In the genomic region with DNA sequence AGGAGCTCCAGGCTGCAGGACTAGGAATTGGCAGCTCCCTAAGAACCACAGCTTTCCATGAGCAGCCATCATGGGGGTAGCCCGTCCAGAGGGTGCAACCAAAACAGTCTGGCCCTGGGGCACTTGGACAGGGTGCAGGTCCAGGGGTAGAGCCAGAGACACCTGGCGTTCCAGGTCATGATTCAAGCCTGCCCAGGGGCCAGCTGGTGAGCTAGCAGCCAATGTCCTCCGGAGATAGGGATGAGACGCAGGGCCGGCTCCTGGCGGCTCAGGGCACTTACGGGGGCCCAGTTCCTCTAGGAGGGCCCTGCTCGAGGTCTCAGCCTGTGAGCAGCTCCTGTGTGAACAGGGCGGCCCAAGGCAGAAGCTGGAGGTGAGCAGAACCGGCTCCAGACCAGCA, we compare ENCODE assay signal across 23 cellular contexts. TPM values are rescaled to one million over a fixed set of nuclear protein-coding genes. Genes with fewer than 3 reads are reported as not detected.
DNase-seq lines count a peak whose midpoint lies in the region; ATAC-seq and TF ChIP-seq lines count a peak whose summit lies in the region.
"Had no signal": no experiment of that assay in that cellular context is flagged by ENCODE, and none has a peak within 500 bp of the region (broad histone marks: within the 10 kb centered on the region; RNA-seq: fewer than 3 reads in every experiment).

No MANE protein-coding gene starts in this region.

- H4K91ac ChIP-seq in mesenchymal stem cell (ENCODE audit: low read length): peak overlapping the region; percentile 11

- no peak for TF ChIP-seq CTCF in body of pancreas (IDR thresholded peaks at IDR 0.05)

- H3K4me1 ChIP-seq in HUES48 (ENCODE audit: control insufficient read depth, insufficient read depth, low read length): peaks cover 35% of the 10 kb centered on the region
- peaks cover 85% of the 10 kb centered on the region for H3K4me1 ChIP-seq in body of pancreas
- H3K4me1 ChIP-seq in mesenchymal stem cell (ENCODE audit: control insufficient read depth, insufficient read depth, low read depth, low read length): peaks cover 86% of the 10 kb centered on the region
- peaks cover 84% of the 10 kb centered on the region for H3K4me1 ChIP-seq in stomach smooth muscle (ENCODE audit: control insufficient read depth, insufficient read depth, low read length)

- no peak overlapping the region for H4K8ac ChIP-seq in mesenchymal stem cell (ENCODE audit: low read length)

- peaks cover 40% of the 10 kb centered on the region for H3K36me3 Mint-ChIP-seq in stimulated activated effector memory CD8-positive, alpha-beta T cell treated with anti-CD3 and anti-CD28 coated beads, Interleukin-12 subunit alpha, Interleukin-12 subunit beta, amount 100 ng/mL, for 72 hours

- H3K23ac ChIP-seq in mesenchymal stem cell (ENCODE audit: low read length in 2 of 2): no peak overlapping the region

- H3K36me3 ChIP-seq in HUES48 (ENCODE audit: control insufficient read depth, insufficient read depth, low read length): no peaks in the 10 kb centered on the region
- no peaks in the 10 kb centered on the region for H3K36me3 ChIP-seq in body of pancreas (replicated peaks in 1 of 2; ENCODE audit: insufficient read depth in 1 of 2, low read depth in 2 of 2)
- peaks cover 11 to 40% of the 10 kb centered on the region in 2 experiments for H3K36me3 ChIP-seq in mesenchymal stem cell (ENCODE audit: control insufficient read depth in 1 of 2, insufficient read depth in 2 of 2, low read depth in 1 of 2, low read length in 2 of 2)
- H3K36me3 ChIP-seq in stomach smooth muscle (ENCODE audit: control insufficient read depth in 2 of 2, insufficient read depth in 2 of 2, low read length in 2 of 2): peaks cover 0 to 3% of the 10 kb centered on the region in 2 donors

- H2AK5ac ChIP-seq in mesenchymal stem cell (ENCODE audit: low read length, severe bottlenecking): no peak overlapping the region

- no peak for TF ChIP-seq POLR2A in body of pancreas (IDR thresholded peaks at IDR 0.05)

- H3K27ac ChIP-seq in HUES48 (ENCODE audit: low read depth, low read length): peak overlapping the region; percentile 75
- peak overlapping the region; percentile 50 to 78 (median 77) for H3K27ac ChIP-seq in body of pancreas
- no peak overlapping the region for H3K27ac ChIP-seq in mesenchymal stem cell (ENCODE audit: low read length, poor library complexity, severe bottlenecking)
- H3K27ac ChIP-seq in stomach smooth muscle (ENCODE audit: low read length): peak overlapping the region; percentile 69
- H3K27ac ChIP-seq: GM23248, SK-N-MC, testis had no signal

- H3K27me3 ChIP-seq in HUES48 (ENCODE audit: control insufficient read depth, insufficient read depth, low read length) (no peaks in the 10 kb centered on the region), body of pancreas (no peaks in the 10 kb centered on the region), mesenchymal stem cell (ENCODE audit: control insufficient read depth in 1 of 2, insufficient read depth in 1 of 2, low read length in 2 of 2) (no peaks in the 10 kb centered on the region), stomach smooth muscle (ENCODE audit: control insufficient read depth in 1 of 2, insufficient read depth in 2 of 2, low read length in 2 of 2) (no peaks in the 10 kb centered on the region)
- H3K27me3 ChIP-seq: testis had no signal

- no peak overlapping the region for H3K4ac ChIP-seq in mesenchymal stem cell (ENCODE audit: low read depth in 1 of 2, low read length in 2 of 2)

- H3K4me2 ChIP-seq in mesenchymal stem cell (ENCODE audit: low read length, poor library complexity, severe bottlenecking): no peak overlapping the region

- no peaks in the 10 kb centered on the region for H3K9me3 Mint-ChIP-seq in stimulated activated effector memory CD8-positive, alpha-beta T cell treated with anti-CD3 and anti-CD28 coated beads, Interleukin-12 subunit alpha, Interleukin-12 subunit beta, amount 100 ng/mL, for 72 hours
- H3K9me3 Mint-ChIP-seq: activated CD4-positive, alpha-beta memory T cell treated with anti-CD3 and anti-CD28 coated beads, Interleukin-2, amount 10 ng/mL, durations not matched to agents 7 days and 5 days; activated naive CD4-positive, alpha-beta T cell treated with anti-CD3 and anti-CD28 coated beads for 36 hours; T-helper 2 cell treated with Interferon-gamma antibody and Interleukin-4, amounts not matched to agents 5 μg/mL and 100 μg/mL, for 36 hours had no signal

- H2BK120ac ChIP-seq in mesenchymal stem cell (ENCODE audit: low read depth, low read length): no peak overlapping the region

- DNase-seq in body of pancreas (no peak), mesenchymal stem cell (no peak), NCI-H226 (no peak)
- DNase-seq in activated CD8-positive, alpha-beta memory T cell treated with anti-CD3 and anti-CD28 coated beads, Interleukin-2, amount 50 U/mL, for 48 hours: no peak
- no peak for DNase-seq in stimulated activated effector memory CD8-positive, alpha-beta T cell treated with anti-CD3 and anti-CD28 coated beads, Interleukin-12 subunit alpha, Interleukin-12 subunit beta, amount 100 ng/mL, for 72 hours (ENCODE audit: low spot score in 2 of 2)
- DNase-seq in stimulated activated CD4-positive, alpha-beta T cell treated with anti-CD3 and anti-CD28 coated beads, Interleukin-2, amount 100 ng/mL, for 48 hours: no peak
- DNase-seq: activated CD4-positive, alpha-beta memory T cell treated with anti-CD3 and anti-CD28 coated beads, Interleukin-2, amount 10 ng/mL, durations not matched to agents 7 days and 5 days; activated CD4-positive, CD25-positive, alpha-beta regulatory T cell; activated naive CD4-positive, alpha-beta T cell treated with anti-CD3 and anti-CD28 coated beads for 36 hours; activated T-cell treated with anti-CD3 and anti-CD28 coated beads, Interleukin-2, amount 50 U/mL, for 1 hour; cerebellar nuclear complex; effector memory CD4-positive, alpha-beta T cell; GM23248; head of caudate nucleus; NCI-H146; NCI-H2171 treated with DMSO at 0.1 percent for 48 hours; NCI-H82; testis had no signal

- peaks cover 63% of the 10 kb centered on the region for H3K4me1 Mint-ChIP-seq in stimulated activated effector memory CD8-positive, alpha-beta T cell treated with anti-CD3 and anti-CD28 coated beads, Interleukin-12 subunit alpha, Interleukin-12 subunit beta, amount 100 ng/mL, for 72 hours

- intact Hi-C loops in body of pancreas (cut with DNase I): no loop called here

- H3K9me3 ChIP-seq in HUES48 (ENCODE audit: control insufficient read depth, insufficient read depth, low read length) (no peaks in the 10 kb centered on the region), body of pancreas (no peaks in the 10 kb centered on the region), mesenchymal stem cell (ENCODE audit: control insufficient read depth, low read length) (no peaks in the 10 kb centered on the region), stomach smooth muscle (ENCODE audit: control insufficient read depth in 2 of 2, low read length in 2 of 2) (no peaks in the 10 kb centered on the region)
- H3K9me3 ChIP-seq: testis had no signal

- ATAC-seq in body of pancreas: no peak
- ATAC-seq in stimulated activated effector memory CD8-positive, alpha-beta T cell treated with anti-CD3 and anti-CD28 coated beads, Interleukin-12 subunit alpha, Interleukin-12 subunit beta, amount 100 ng/mL, for 72 hours: no peak

- H3K27ac Mint-ChIP-seq in stimulated activated effector memory CD8-positive, alpha-beta T cell treated with anti-CD3 and anti-CD28 coated beads, Interleukin-12 subunit alpha, Interleukin-12 subunit beta, amount 100 ng/mL, for 72 hours: no peak overlapping the region
- H3K27ac Mint-ChIP-seq: activated CD4-positive, alpha-beta memory T cell treated with anti-CD3 and anti-CD28 coated beads, Interleukin-2, amount 10 ng/mL, durations not matched to agents 7 days and 5 days; activated naive CD4-positive, alpha-beta T cell treated with anti-CD3 and anti-CD28 coated beads for 36 hours; T-helper 2 cell treated with Interferon-gamma antibody and Interleukin-4, amounts not matched to agents 5 μg/mL and 100 μg/mL, for 36 hours had no signal

- H2BK12ac ChIP-seq in mesenchymal stem cell (ENCODE audit: low read length in 2 of 2): no peak overlapping the region

- no peak overlapping the region for H3K4me3 Mint-ChIP-seq in stimulated activated effector memory CD8-positive, alpha-beta T cell treated with anti-CD3 and anti-CD28 coated beads, Interleukin-12 subunit alpha, Interleukin-12 subunit beta, amount 100 ng/mL, for 72 hours
- H3K4me3 Mint-ChIP-seq: activated CD4-positive, alpha-beta memory T cell treated with anti-CD3 and anti-CD28 coated beads, Interleukin-2, amount 10 ng/mL, durations not matched to agents 7 days and 5 days; activated naive CD4-positive, alpha-beta T cell treated with anti-CD3 and anti-CD28 coated beads for 36 hours; T-helper 2 cell treated with Interferon-gamma antibody and Interleukin-4, amounts not matched to agents 5 μg/mL and 100 μg/mL, for 36 hours had no signal

- peaks cover 39% of the 10 kb centered on the region for H3K79me1 ChIP-seq in mesenchymal stem cell (replicated peaks; ENCODE audit: low read length, poor library complexity, severe bottlenecking)

- H3K4me3 ChIP-seq in HUES48 (ENCODE audit: low read depth, low read length) (no peak overlapping the region), body of pancreas (no peak overlapping the region), mesenchymal stem cell (ENCODE audit: insufficient read depth in 1 of 2, low read depth in 1 of 2, low read length in 2 of 2) (no peak overlapping the region), stomach smooth muscle (ENCODE audit: low read length in 2 of 2) (no peak overlapping the region)
- H3K4me3 ChIP-seq: GM23248, SK-N-MC, testis had no signal

- H2BK15ac ChIP-seq in mesenchymal stem cell (ENCODE audit: low read depth, poor library complexity, severe bottlenecking): no peak overlapping the region

- H3K9ac ChIP-seq in HUES48 (ENCODE audit: low read depth, low read length): no peak overlapping the region
- H3K9ac ChIP-seq in mesenchymal stem cell (ENCODE audit: low read length): no peak overlapping the region
- H3K9ac ChIP-seq in stomach smooth muscle (ENCODE audit: low read length in 2 of 2): peak overlapping the region in 1 of 2 donors; percentile 13
- H3K9ac ChIP-seq: GM23248 had no signal

- H3K18ac ChIP-seq in mesenchymal stem cell (ENCODE audit: low read depth in 1 of 2, low read length in 2 of 2): no peak overlapping the region

- no peak overlapping the region for H2AFZ ChIP-seq in mesenchymal stem cell (ENCODE audit: low read depth, low read length)
- H2AFZ ChIP-seq: GM23248 had no signal

- H3K14ac ChIP-seq in mesenchymal stem cell (ENCODE audit: low read length in 2 of 2): no peak overlapping the region

- 73 to 78% methylated on average over 6 to 10 of the region's 10 CpGs for WGBS in body of pancreas, 2 donors
- WGBS in mesenchymal stem cell: 84% methylated on average over 10 of the region's 10 CpGs

- no peak overlapping the region for H2BK5ac ChIP-seq in mesenchymal stem cell (ENCODE audit: low read depth, low read length, poor library complexity, severe bottlenecking)

RNA-seq across cellular contexts. Expression of gene PIEZO1, which starts 22.1 kb away (rescaled TPM):
- 100 to 1,000 TPM in 1 of 2 donors, 10 to 100 TPM in 1; 61.0 to 269 TPM for total RNA-seq in body of pancreas
- 112 TPM for polyA plus RNA-seq in mesenchymal stem cell (2013, experiment 1 of 2)
- 108 TPM for polyA plus RNA-seq in mesenchymal stem cell (2013, experiment 2 of 2)
- polyA plus RNA-seq: neural cell had no signal

RNA-seq across cellular contexts. Expression of gene CDT1, which starts 40.6 kb away (rescaled TPM):
- total RNA-seq in body of pancreas: 1 to 10 TPM in 1 of 2 donors, not detected in 1; 7.6 TPM
- polyA plus RNA-seq in mesenchymal stem cell (2013, experiment 1 of 2): 3.1 TPM
- 3.0 TPM for polyA plus RNA-seq in mesenchymal stem cell (2013, experiment 2 of 2)

RNA-seq across cellular contexts. Expression of gene APRT, which starts 48.8 kb away (rescaled TPM):
- total RNA-seq in body of pancreas: 100 to 1,000 TPM in 1 of 2 donors, 10 to 100 TPM in 1; 95.9 to 104 TPM
- polyA plus RNA-seq in mesenchymal stem cell (2013, experiment 1 of 2): 157 TPM
- polyA plus RNA-seq in mesenchymal stem cell (2013, experiment 2 of 2): 164 TPM

RNA-seq across cellular contexts. Expression of gene CTU2, which starts 56.6 kb away (rescaled TPM):
- total RNA-seq in body of pancreas: 10 to 100 TPM in 1 of 2 donors, 1 to 10 TPM in 1; 5.7 to 10.2 TPM
- polyA plus RNA-seq in mesenchymal stem cell (2013, experiment 1 of 2): 34.1 TPM
- polyA plus RNA-seq in mesenchymal stem cell (2013, experiment 2 of 2): 31.6 TPM

RNA-seq across cellular contexts. Expression of gene RNF166, which starts 56.7 kb away (rescaled TPM):
- 10 to 100 TPM; 16.6 to 27.7 TPM for total RNA-seq in body of pancreas
- polyA plus RNA-seq in mesenchymal stem cell (2013, experiment 1 of 2): 12.6 TPM
- 10.8 TPM for polyA plus RNA-seq in mesenchymal stem cell (2013, experiment 2 of 2)
